Comparison of ENCODE assay signal across 18 cellular contexts in the genomic region with DNA sequence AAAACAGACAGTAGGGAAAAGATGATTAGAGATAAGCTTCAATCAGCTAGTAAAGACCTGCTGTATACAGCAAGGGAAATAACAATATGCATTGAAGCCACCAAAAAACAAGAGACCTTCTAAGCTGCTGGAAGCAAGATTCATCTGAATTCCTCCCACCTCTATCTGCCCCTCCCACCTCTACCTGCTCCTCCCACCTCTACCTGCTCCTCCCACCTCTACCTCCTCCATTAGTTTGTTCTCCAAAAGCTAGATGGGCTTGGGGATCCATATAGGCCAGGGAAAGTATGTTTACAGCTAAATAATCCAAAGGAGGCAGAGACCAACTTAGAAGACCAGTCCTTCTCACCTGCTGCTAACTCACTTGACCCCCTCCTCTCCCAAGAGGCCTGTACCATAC.
"Had no signal": no experiment of that assay in that cellular context is flagged by ENCODE, and none has a peak within 500 bp of the region (broad histone marks: within the 10 kb centered on the region; RNA-seq: fewer than 3 reads in every experiment).

No MANE protein-coding gene starts in this region.

- H3K27ac Mint-ChIP-seq: dendritic cell treated with granulocyte-macrophage colony-stimulating factor and Interleukin-4, amounts not matched to agents 40 ng/mL and 50 ng/mL, for 4 days; effector memory CD8-positive, alpha-beta T cell; natural killer cell had no signal

- H3K27ac ChIP-seq: esophagus squamous epithelium, gastroesophageal sphincter, ovary, right atrium auricular region, sigmoid colon, skin epidermis had no signal

- H3K36me3 ChIP-seq: esophagus squamous epithelium, gastroesophageal sphincter, ovary, right atrium auricular region, sigmoid colon had no signal

- ATAC-seq: effector memory CD8-positive, alpha-beta T cell; gastroesophageal sphincter; left lobe of liver; natural killer cell had no signal

- H3K9me3 Mint-ChIP-seq: dendritic cell treated with granulocyte-macrophage colony-stimulating factor and Interleukin-4, amounts not matched to agents 40 ng/mL and 50 ng/mL, for 4 days; effector memory CD8-positive, alpha-beta T cell; natural killer cell; neural crest cell had no signal

- H3K36me3 Mint-ChIP-seq: natural killer cell had no signal

- FAIRE-seq: islet of Langerhans had no signal

- DNase-seq: effector memory CD8-positive, alpha-beta T cell; esophagus squamous epithelium; foreskin fibroblast; glutamatergic neuron; natural killer cell; nucleus accumbens; ovary; sigmoid colon; stimulated activated CD4-positive, alpha-beta T cell treated with anti-CD3 and anti-CD28 coated beads, Interleukin-2, amount 100 ng/mL, for 24 hours; stimulated activated naive CD4-positive, alpha-beta T cell; trophoblast cell had no signal

- H3K4me3 ChIP-seq: esophagus squamous epithelium, gastroesophageal sphincter, ovary, right atrium auricular region, sigmoid colon, skin epidermis had no signal

- H3K4me3 Mint-ChIP-seq: dendritic cell treated with granulocyte-macrophage colony-stimulating factor and Interleukin-4, amounts not matched to agents 40 ng/mL and 50 ng/mL, for 4 days; effector memory CD8-positive, alpha-beta T cell; natural killer cell; neural crest cell had no signal

- H3K9me3 ChIP-seq: esophagus squamous epithelium, gastroesophageal sphincter, ovary, right atrium auricular region, sigmoid colon had no signal

- H3K27me3 ChIP-seq: esophagus squamous epithelium, gastroesophageal sphincter, ovary, right atrium auricular region, sigmoid colon had no signal

- H3K4me1 Mint-ChIP-seq: natural killer cell, neural crest cell had no signal

- H3K4me1 ChIP-seq: esophagus squamous epithelium, right atrium auricular region, sigmoid colon had no signal

- H3K27me3 Mint-ChIP-seq: dendritic cell treated with granulocyte-macrophage colony-stimulating factor and Interleukin-4, amounts not matched to agents 40 ng/mL and 50 ng/mL, for 4 days had no signal
